1 cellular context compared by ENCODE assay signal in the genomic region with DNA sequence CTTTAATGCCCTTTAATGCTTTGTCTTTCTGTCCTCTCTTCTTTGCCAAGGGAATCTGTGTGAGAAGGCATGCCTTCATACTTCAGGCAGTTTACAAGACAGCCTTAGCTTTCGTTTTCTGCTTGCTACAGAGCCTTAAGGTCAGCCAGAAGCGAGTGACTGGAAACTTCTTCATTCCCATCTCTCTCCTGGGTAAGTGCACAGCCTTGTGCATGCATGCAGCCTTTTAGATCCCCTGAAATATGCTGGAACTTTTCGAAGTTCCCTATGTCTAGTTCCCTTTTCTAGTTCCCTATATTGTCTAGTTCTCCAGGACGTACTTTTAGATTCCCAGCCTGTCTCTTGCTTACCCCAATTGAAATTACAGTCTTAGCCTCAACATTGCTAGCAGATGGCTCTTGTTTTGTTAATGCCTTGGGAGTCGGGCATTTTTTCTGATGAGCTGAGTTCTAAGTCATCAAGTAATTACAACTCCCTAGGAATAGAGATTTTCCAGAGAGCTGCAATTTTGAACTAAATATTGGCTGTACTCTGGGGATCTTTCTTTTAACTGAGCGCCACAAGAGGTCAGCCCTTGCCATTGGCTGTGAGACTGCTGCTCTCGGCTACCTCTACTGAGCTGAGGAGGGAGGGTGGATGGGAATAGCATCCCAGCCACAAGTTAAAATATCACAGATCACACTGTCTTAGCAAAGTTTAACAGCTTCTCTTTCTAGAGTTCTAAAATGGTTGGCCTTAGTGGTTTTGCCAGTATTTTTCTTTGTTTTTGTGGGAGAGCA.
TF ChIP-seq lines count a peak whose summit lies in the region.

No MANE protein-coding gene starts in this region.

TF ChIP-seq in GM12878, 131 proteins besides CTCF, POLR2A, EP300 and RAD21:
- TF ChIP-seq ETV6 (conservative IDR thresholded peaks at IDR 0.05 in 1 of 2, IDR thresholded peaks at IDR 0.05 in 1 of 2; ENCODE audit: borderline replicate concordance in 1 of 2, low read depth in 1 of 2) (peak in 1 of 2 experiments; percentile 91; a peak in 1 of 4 replicates), BMI1 (IDR thresholded peaks at IDR 0.05; ENCODE audit: borderline replicate concordance) (no peak), RELB (IDR thresholded peaks at IDR 0.05; ENCODE audit: low read depth) (no peak), PML (IDR thresholded peaks at IDR 0.05; ENCODE audit: low read length) (no peak), EGR1 (IDR thresholded peaks at IDR 0.05; ENCODE audit: borderline replicate concordance in 1 of 2, low read depth in 2 of 2, low read length in 2 of 2) (no peak), BCL3 (IDR thresholded peaks at IDR 0.05; ENCODE audit: borderline replicate concordance, insufficient read depth, low read depth, low read length, poor library complexity, severe bottlenecking) (no peak), CREM (IDR thresholded peaks at IDR 0.05; ENCODE audit: low read depth) (no peak), USF2 (IDR thresholded peaks at IDR 0.05; ENCODE audit: borderline replicate concordance, low read depth, low read length) (no peak), SMC3 (IDR thresholded peaks at IDR 0.05; ENCODE audit: borderline replicate concordance, low read length) (peak; percentile 29; the same call in 1 of the 2 replicates), ZBED1 (IDR thresholded peaks at IDR 0.05; ENCODE audit: borderline replicate concordance) (no peak), JUND (IDR thresholded peaks at IDR 0.05; ENCODE audit: low read depth, low read length) (no peak)
